26 cellular contexts compared by ENCODE assay signal in the genomic region with DNA sequence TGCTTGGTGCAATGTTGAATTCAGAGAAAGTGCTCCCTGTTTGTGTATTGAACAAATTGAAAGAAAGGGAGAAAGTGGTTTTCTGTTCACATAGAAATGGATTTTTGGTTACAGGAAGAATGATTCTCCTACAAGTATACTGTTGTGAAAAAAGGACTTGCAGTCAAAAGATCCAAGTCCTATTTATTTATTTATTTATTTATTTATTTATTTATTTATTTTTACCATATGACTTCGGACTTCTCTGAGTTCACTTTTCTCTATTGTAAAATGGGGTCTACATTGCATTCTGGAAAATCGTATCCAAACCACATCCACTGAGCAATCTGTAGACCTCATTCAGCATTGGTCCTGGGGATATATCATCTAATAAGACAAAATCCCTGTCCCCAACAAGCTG.
"Had no signal": no experiment of that assay in that cellular context is flagged by ENCODE, and none has a peak within 500 bp of the region (broad histone marks: within the 10 kb centered on the region; RNA-seq: fewer than 3 reads in every experiment).

No MANE protein-coding gene starts in this region.

- FAIRE-seq: endometrium, islet of Langerhans, keratinocyte had no signal

- DNase-seq: cortex of kidney; effector CD8-positive, alpha-beta T cell; effector memory CD8-positive, alpha-beta T cell; endodermal cell; erythroblast; esophagus squamous epithelium; foreskin fibroblast; foreskin melanocyte; gastrocnemius medialis; glutamatergic neuron; heart right ventricle; hippocampal formation; left cardiac atrium; left lung; left ventricle myocardium superior; lower lobe of right lung; mesenchymal stem cell; mucosa of descending colon had no signal

- H3K4me1 ChIP-seq: gastrocnemius medialis had no signal

- ATAC-seq: effector memory CD8-positive, alpha-beta T cell; esophagus mucosa; gastrocnemius medialis; heart right ventricle; left cardiac atrium; left lung; left ventricle myocardium superior; lower lobe of right lung; mucosa of descending colon had no signal

- H3K36me3 ChIP-seq: colonic mucosa, esophagus squamous epithelium, gastrocnemius medialis had no signal

- H3K27ac Mint-ChIP-seq: dendritic cell treated with granulocyte-macrophage colony-stimulating factor and Interleukin-4, amounts not matched to agents 40 ng/mL and 50 ng/mL, for 4 days; endodermal cell; mesothelial cell of epicardium had no signal

- H3K4me3 ChIP-seq: colonic mucosa, esophagus squamous epithelium, gastrocnemius medialis, heart right ventricle, left lung, lower lobe of right lung, mucosa of descending colon had no signal

- H3K4me3 Mint-ChIP-seq: dendritic cell treated with granulocyte-macrophage colony-stimulating factor and Interleukin-4, amounts not matched to agents 40 ng/mL and 50 ng/mL, for 4 days; effector memory CD8-positive, alpha-beta T cell; endodermal cell; mesothelial cell of epicardium had no signal

- H3K27ac ChIP-seq: colonic mucosa, epithelial cell of prostate, esophagus squamous epithelium, gastrocnemius medialis, heart right ventricle, left lung, lower lobe of right lung had no signal

- H3K27me3 Mint-ChIP-seq: effector memory CD8-positive, alpha-beta T cell had no signal

- H3K9me3 ChIP-seq: colonic mucosa, gastrocnemius medialis, lower lobe of right lung, mucosa of descending colon had no signal

- H3K27me3 ChIP-seq: colonic mucosa, gastrocnemius medialis, heart right ventricle, left lung had no signal
